Comparison of ENCODE assay signal across 25 cellular contexts in the genomic region with DNA sequence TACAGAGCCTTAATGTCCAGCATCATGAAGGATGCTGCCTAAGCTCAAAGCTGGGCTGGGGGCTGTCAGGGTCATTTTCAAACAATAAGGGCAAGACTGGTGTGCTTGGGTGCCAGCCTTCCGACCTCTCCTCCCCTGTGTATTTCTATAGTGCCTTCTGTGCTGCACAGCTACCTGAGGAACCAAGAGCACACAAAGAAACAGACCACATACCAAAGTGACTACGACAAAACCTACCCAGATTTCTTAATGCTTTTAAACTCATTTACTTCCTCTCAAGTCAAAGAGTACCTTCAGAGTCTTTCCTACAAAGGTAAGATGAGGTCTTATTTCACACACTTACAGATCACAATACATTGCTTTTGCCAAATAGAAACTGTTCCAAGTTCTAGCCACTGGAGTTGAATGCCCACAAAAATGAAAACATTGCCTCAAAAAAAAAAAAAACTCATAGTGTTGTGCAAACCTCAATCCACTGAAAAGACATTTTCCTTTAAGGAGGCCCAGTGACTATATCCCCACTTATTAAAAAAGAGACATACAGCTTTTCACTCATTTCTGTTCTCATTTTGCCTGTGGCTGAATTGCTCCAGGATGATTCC. TPM values are rescaled to one million over a fixed set of nuclear protein-coding genes. Genes with fewer than 3 reads are reported as not detected.
A peak's percentile ranks its signal among the peaks of the same experiment; 100 is the strongest.
DNase-seq lines count a peak whose midpoint lies in the region; ATAC-seq, FAIRE-seq and TF ChIP-seq lines count a peak whose summit lies in the region.
"Had no signal": no experiment of that assay in that cellular context is flagged by ENCODE, and none has a peak within 500 bp of the region (broad histone marks: within the 10 kb centered on the region; RNA-seq: fewer than 3 reads in every experiment).

No MANE protein-coding gene starts in this region.

- DNase-seq in AG09319 (ENCODE audit: extremely low read depth, low read depth) (peak; percentile 19), LHCN-M2 (ENCODE audit: low read depth) (peak; percentile 29), epidermal melanocyte (ENCODE audit: insufficient read length, low spot score) (peak; percentile 37), lung (ENCODE audit: low spot score) (no peak), HTR-8/SVneo (ENCODE audit: insufficient read length, low spot score) (no peak), NCI-H2196 treated with DMSO at 0.1 percent for 48 hours (lab: John Stamatoyannopoulos, UW; ENCODE audit: unreplicated experiment) (no peak), GM10248 (ENCODE audit: extremely low spot score) (no peak)
- no peak for DNase-seq in activated naive CD4-positive, alpha-beta T cell treated with anti-CD3 and anti-CD28 coated beads, Interleukin-2, amount 50 U/mL, for 72 hours (ENCODE audit: low spot score in 2 of 2)
- DNase-seq: activated naive CD4-positive, alpha-beta T cell; activated T-cell treated with anti-CD3 and anti-CD28 coated beads, Interleukin-2, amount 50 U/mL, for 24 hours; CD4-positive, CD25-positive, alpha-beta regulatory T cell; DMS153; effector memory CD8-positive, alpha-beta T cell; GOT3; hippocampal formation; NCI-H1930; NCI-H446 treated with DMSO at 0.1 percent for 48 hours; right lobe of liver had no signal

- POLR2A ChIA-PET in GM10248 (lab: Yijun Ruan, JAX), result no interaction called here

- peak overlapping the region in 1 of 2 donors; percentile 35 for H3K27ac ChIP-seq in lung (ENCODE audit: low read depth in 1 of 2, low read length in 1 of 2)
- H3K27ac ChIP-seq: right lobe of liver had no signal

- H3K9me3 ChIP-seq in lung (ENCODE audit: control insufficient read depth in 2 of 2, insufficient read depth in 1 of 2, low read length in 1 of 2), result no peaks in the 10 kb centered on the region
- H3K9me3 ChIP-seq: right lobe of liver had no signal

- H3K27ac Mint-ChIP-seq in activated naive CD4-positive, alpha-beta T cell treated with anti-CD3 and anti-CD28 coated beads, Interleukin-2, amount 50 U/mL, for 72 hours, result no peak overlapping the region
- H3K27ac Mint-ChIP-seq: activated T-cell treated with anti-CD3 and anti-CD28 coated beads, Interleukin-2, amount 50 U/mL, for 24 hours; CD4-positive, CD25-positive, alpha-beta regulatory T cell; effector memory CD8-positive, alpha-beta T cell; stimulated activated effector memory CD8-positive, alpha-beta T cell treated with anti-CD3 and anti-CD28 coated beads, Interleukin-12 subunit alpha, Interleukin-12 subunit beta, amount 100 ng/mL, for 72 hours had no signal

- WGBS in lung, 2 donors, result 70 to 81% methylated on average over 2 of the region's 2 CpGs

- no peaks in the 10 kb centered on the region for H3K36me3 ChIP-seq in lung (ENCODE audit: control insufficient read depth in 2 of 2, insufficient read depth in 2 of 2, low read length in 2 of 2)
- H3K36me3 ChIP-seq: right lobe of liver had no signal

- H3K9me3 Mint-ChIP-seq in activated naive CD4-positive, alpha-beta T cell treated with anti-CD3 and anti-CD28 coated beads, Interleukin-2, amount 50 U/mL, for 72 hours, result no peaks in the 10 kb centered on the region
- H3K9me3 Mint-ChIP-seq: activated T-cell treated with anti-CD3 and anti-CD28 coated beads, Interleukin-2, amount 50 U/mL, for 24 hours; effector memory CD8-positive, alpha-beta T cell; stimulated activated effector memory CD8-positive, alpha-beta T cell treated with anti-CD3 and anti-CD28 coated beads, Interleukin-12 subunit alpha, Interleukin-12 subunit beta, amount 100 ng/mL, for 72 hours had no signal

- TF ChIP-seq CTCF in AG09319 (IDR thresholded peaks at IDR 0.05; ENCODE audit: low read depth, low read length), result no peak
- TF ChIP-seq CTCF in lung (IDR thresholded peaks at IDR 0.05; ENCODE audit: control extremely low read depth, extremely low read depth), result no peak
- TF ChIP-seq CTCF in GM10248 (IDR thresholded peaks at IDR 0.05; ENCODE audit: control extremely low read depth, extremely low read depth, low read depth, missing control alignments), result no peak

- no peak overlapping the region for H3K4me3 ChIP-seq in lung
- H3K4me3 ChIP-seq: right lobe of liver had no signal

- no peaks in the 10 kb centered on the region for H3K4me1 ChIP-seq in lung (ENCODE audit: control insufficient read depth in 2 of 2, insufficient read depth in 2 of 2, low read length in 2 of 2)
- H3K4me1 ChIP-seq: right lobe of liver had no signal

- peak; percentile 34 for ATAC-seq in lung (ENCODE audit: insufficient read depth, low FRiP score)
- ATAC-seq in activated naive CD4-positive, alpha-beta T cell treated with anti-CD3 and anti-CD28 coated beads, Interleukin-2, amount 50 U/mL, for 72 hours, result no peak
- ATAC-seq: activated CD4-positive, CD25-positive, alpha-beta regulatory T cell treated with anti-CD3 and anti-CD28 coated beads, Interleukin-2, amount 50 U/mL, for 24 hours; effector memory CD8-positive, alpha-beta T cell; stimulated activated effector memory CD8-positive, alpha-beta T cell treated with anti-CD3 and anti-CD28 coated beads, Interleukin-12 subunit alpha, Interleukin-12 subunit beta, amount 100 ng/mL, for 72 hours had no signal

- CTCF ChIA-PET in GM10248 (lab: Yijun Ruan, JAX), result interaction anchor here (1.0 to 6.0 kb wide), 2 partner anchors 10 to 76 kb away, joined by 3 to 33 read pairs; no protein-coding TSS in a partner anchor

- no peaks in the 10 kb centered on the region for H3K27me3 ChIP-seq in lung (ENCODE audit: control insufficient read depth, insufficient read depth)
- H3K27me3 ChIP-seq: right lobe of liver had no signal

- peaks cover 0 to 4% of the 10 kb centered on the region in 2 donors for H3K36me3 Mint-ChIP-seq in activated naive CD4-positive, alpha-beta T cell treated with anti-CD3 and anti-CD28 coated beads, Interleukin-2, amount 50 U/mL, for 72 hours
- H3K36me3 Mint-ChIP-seq: CD4-positive, CD25-positive, alpha-beta regulatory T cell; stimulated activated effector memory CD8-positive, alpha-beta T cell treated with anti-CD3 and anti-CD28 coated beads, Interleukin-12 subunit alpha, Interleukin-12 subunit beta, amount 100 ng/mL, for 72 hours had no signal

- FAIRE-seq in HTR-8/SVneo (lab: Jason Lieb, UNC), result no peak
- FAIRE-seq: frontal cortex, islet of Langerhans had no signal

RNA-seq across cellular contexts. Expression of a gene that starts 36.4 kb away (rescaled TPM):
- total RNA-seq in LHCN-M2 (2014; rRNA removed) (not detected in 2 replicates), lung (1 to 10 TPM in 1 of 2 donors, not detected in 1; 6.2 TPM)
- polyA plus RNA-seq in LHCN-M2 (2012), result not detected
- 1 to 10 TPM in 1 of 2 donors, under 1 TPM in 1; 0.67 to 2.5 TPM for polyA plus RNA-seq in lung
- total RNA-seq in activated naive CD4-positive, alpha-beta T cell treated with anti-CD3 and anti-CD28 coated beads, Interleukin-2, amount 50 U/mL, for 72 hours, result not detected
- total RNA-seq: A673; CD4-positive, CD25-positive, alpha-beta regulatory T cell; lower leg skin; osteoblast had no signal
- polyA plus RNA-seq: CD4-positive, CD25-positive, alpha-beta regulatory T cell had no signal

Comparison
In these comparisons a context has a peak if more than half of its experiments do, and no peak if none do; other contexts are left out.
1. DNase-seq: peak in AG09319 (single experiment), LHCN-M2 (single experiment) and epidermal melanocyte (single experiment); none in lung (single experiment), activated naive CD4-positive, alpha-beta T cell treated with anti-CD3 and anti-CD28 coated beads, Interleukin-2, amount 50 U/mL, for 72 hours (0 of 2), HTR-8/SVneo (single experiment), NCI-H2196 treated with DMSO at 0.1 percent for 48 hours (single experiment) and GM10248 (single experiment).